Comparison of ENCODE assay signal across 8 cellular contexts in the genomic region with DNA sequence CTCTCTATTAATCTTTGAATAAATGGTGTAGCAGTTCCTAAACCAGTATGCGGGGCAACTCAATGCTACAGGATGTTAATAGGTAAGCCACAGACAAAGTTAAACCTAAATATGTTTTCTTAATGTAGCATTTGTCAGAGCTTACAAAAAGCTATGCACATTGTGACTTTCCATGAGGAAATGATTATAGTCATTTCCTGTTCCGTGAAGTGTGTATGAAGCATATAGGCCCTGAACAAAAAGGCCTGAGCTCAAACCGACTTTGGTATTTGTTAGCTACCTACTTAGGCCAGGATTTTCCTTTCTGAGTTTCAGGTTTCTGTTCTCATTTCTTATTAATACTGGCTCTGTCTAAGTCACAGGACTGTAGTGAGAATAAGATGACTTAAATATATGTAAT. TPM values are rescaled to one million over a fixed set of nuclear protein-coding genes. Genes with fewer than 3 reads are reported as not detected.
DNase-seq lines count a peak whose midpoint lies in the region; ATAC-seq and TF ChIP-seq lines count a peak whose summit lies in the region.
"Had no signal": no experiment of that assay in that cellular context is flagged by ENCODE, and none has a peak within 500 bp of the region (broad histone marks: within the 10 kb centered on the region; RNA-seq: fewer than 3 reads in every experiment).

No MANE protein-coding gene starts in this region.

- no peak overlapping the region for H3K4me2 ChIP-seq in Karpas-422 (ENCODE audit: low read depth, low read length, poor library complexity, severe bottlenecking)

- peaks cover 15% of the 10 kb centered on the region for H3K9me3 ChIP-seq in Karpas-422 (ENCODE audit: low read length)

- peaks cover 37 to 80% (median 71%) of the 10 kb centered on the region in 4 donors for H3K4me1 Mint-ChIP-seq in naive thymus-derived CD8-positive, alpha-beta T cell
- H3K4me1 Mint-ChIP-seq in endothelial cell (ENCODE audit: unreplicated experiment), result peaks cover 4% of the 10 kb centered on the region
- H3K4me1 Mint-ChIP-seq in progenitor cell of endocrine pancreas (ENCODE audit: low read depth), result no peaks in the 10 kb centered on the region

- peak overlapping the region; percentile 44 for H3K27ac ChIP-seq in Karpas-422 (ENCODE audit: low read length)

- H3K4me1 ChIP-seq in Karpas-422 (ENCODE audit: low read length), result peaks cover 48% of the 10 kb centered on the region

- no peak overlapping the region for H3K9ac ChIP-seq in Karpas-422 (ENCODE audit: low read length)

- no peaks in the 10 kb centered on the region for H3K27me3 Mint-ChIP-seq in naive thymus-derived CD8-positive, alpha-beta T cell
- H3K27me3 Mint-ChIP-seq in endothelial cell (ENCODE audit: unreplicated experiment), result no peaks in the 10 kb centered on the region
- no peaks in the 10 kb centered on the region for H3K27me3 Mint-ChIP-seq in progenitor cell of endocrine pancreas

- no peaks in the 10 kb centered on the region for H3K27me3 ChIP-seq in Karpas-422 (ENCODE audit: low read length)

- H3K9me3 Mint-ChIP-seq in naive thymus-derived CD8-positive, alpha-beta T cell, result peaks cover 6 to 25% (median 19%) of the 10 kb centered on the region in 9 donors
- no peaks in the 10 kb centered on the region for H3K9me3 Mint-ChIP-seq in endothelial cell (ENCODE audit: unreplicated experiment)
- H3K9me3 Mint-ChIP-seq in progenitor cell of endocrine pancreas (ENCODE audit: low read depth), result peaks cover 9% of the 10 kb centered on the region

- H3K4me3 Mint-ChIP-seq in naive thymus-derived CD8-positive, alpha-beta T cell, result peak overlapping the region in 9 of 10 donors; percentile 2 to 69 (median 38)
- H3K4me3 Mint-ChIP-seq in endothelial cell (ENCODE audit: unreplicated experiment), result no peak overlapping the region
- H3K4me3 Mint-ChIP-seq in progenitor cell of endocrine pancreas (ENCODE audit: low read depth), result no peak overlapping the region

- POLR2A ChIA-PET in naive thymus-derived CD8-positive, alpha-beta T cell (lab: Charles Lee), result interaction anchor here (0.5 to 16.6 kb wide), 6 partner anchors 8 to 923 kb away, joined by 4 to 365 read pairs (median 6); partner anchors contain the start of gene ZNF80

- no peak for TF ChIP-seq CTCF in endothelial cell (IDR thresholded peaks at IDR 0.05; ENCODE audit: unreplicated experiment)
- TF ChIP-seq CTCF in progenitor cell of endocrine pancreas (IDR thresholded peaks at IDR 0.05; ENCODE audit: unreplicated experiment), result no peak

- H3K27ac Mint-ChIP-seq in naive thymus-derived CD8-positive, alpha-beta T cell, result peak overlapping the region in 9 of 10 donors; percentile 77 to 99 (median 90)
- no peak overlapping the region for H3K27ac Mint-ChIP-seq in endothelial cell (ENCODE audit: unreplicated experiment)
- H3K27ac Mint-ChIP-seq in progenitor cell of endocrine pancreas, result no peak overlapping the region

- DNase-seq in Karpas-422 (no peak), endothelial cell (ENCODE audit: low spot score) (no peak), progenitor cell of endocrine pancreas (ENCODE audit: low spot score, unreplicated experiment) (no peak), NCI-H510A (lab: John Stamatoyannopoulos, UW) (no peak)
- DNase-seq in naive thymus-derived CD8-positive, alpha-beta T cell, result peak in 4 of 10 donors; percentile 25 to 68 (median 52)

- H3K36me3 ChIP-seq in Karpas-422 (ENCODE audit: insufficient read depth, low read length), result peaks cover 10% of the 10 kb centered on the region; the same call in 1 of the 2 replicates

- no peaks in the 10 kb centered on the region for H3K9me2 ChIP-seq in Karpas-422 (replicated peaks; ENCODE audit: insufficient read depth, low read length)

- no peaks in the 10 kb centered on the region for H3K79me2 ChIP-seq in Karpas-422 (ENCODE audit: low read length)

- H4K20me1 ChIP-seq in Karpas-422 (ENCODE audit: insufficient read depth, low read depth, low read length), result no peaks in the 10 kb centered on the region

- no peak overlapping the region for H3K4me3 ChIP-seq in Karpas-422 (ENCODE audit: low read length)

- ATAC-seq in GM18909 (IDR thresholded peaks at IDR 0.05; ENCODE audit: poor library complexity, unreplicated experiment) (peak; percentile 85), HG02571 (IDR thresholded peaks at IDR 0.05; ENCODE audit: unreplicated experiment) (peak; percentile 50)
- ATAC-seq in naive thymus-derived CD8-positive, alpha-beta T cell, result peak; percentile 76 to 88

- H3K36me3 Mint-ChIP-seq in naive thymus-derived CD8-positive, alpha-beta T cell, result peaks cover 0 to 22% (median 17%) of the 10 kb centered on the region in 3 donors
- H3K36me3 Mint-ChIP-seq in endothelial cell (ENCODE audit: low read depth, unreplicated experiment) (peaks cover 7% of the 10 kb centered on the region), progenitor cell of endocrine pancreas (ENCODE audit: insufficient read depth) (no peaks in the 10 kb centered on the region)

- no peak overlapping the region for H2AFZ ChIP-seq in Karpas-422 (ENCODE audit: low read length)

RNA-seq across cellular contexts. Expression of gene ZNF80, which starts 14.2 kb away (rescaled TPM):
- not detected in 2 replicates for total RNA-seq in Karpas-422 (2014; rRNA removed; shearing (Covaris generic); ENCODE audit: low replicate concordance)
- 1 to 10 TPM; 1.7 to 2.5 TPM for total RNA-seq in naive thymus-derived CD8-positive, alpha-beta T cell
- 1 to 10 TPM in 1 of 3 donors, under 1 TPM in 2; 0.08 to 8.0 (median 0.28) TPM for polyA plus RNA-seq in naive thymus-derived CD8-positive, alpha-beta T cell
- total RNA-seq in endothelial cell (ENCODE audit: unreplicated experiment) (not detected), progenitor cell of endocrine pancreas (not detected in 2 replicates)
- total RNA-seq: skeletal muscle tissue had no signal

RNA-seq across cellular contexts. Expression of gene DRD3, which starts 44.3 kb away (rescaled TPM):
- not detected in 2 replicates for total RNA-seq in Karpas-422 (2014; rRNA removed; shearing (Covaris generic); ENCODE audit: low replicate concordance)
- total RNA-seq in naive thymus-derived CD8-positive, alpha-beta T cell, result under 1 TPM in 1 of 2 experiments, not detected in 1; 0.23 TPM
- under 1 TPM in 2 of 3 donors, not detected in 1; 0.12 to 0.16 TPM for polyA plus RNA-seq in naive thymus-derived CD8-positive, alpha-beta T cell
- total RNA-seq in endothelial cell (ENCODE audit: unreplicated experiment), result not detected
- total RNA-seq in progenitor cell of endocrine pancreas, result not detected in 2 replicates
- total RNA-seq: skeletal muscle tissue had no signal

Comparison
In these comparisons a context has a peak if more than half of its experiments do, and no peak if none do; other contexts are left out.
1. H3K27ac Mint-ChIP-seq: peak in naive thymus-derived CD8-positive, alpha-beta T cell (9 of 10); none in endothelial cell (single experiment) and progenitor cell of endocrine pancreas (single experiment).
2. H3K4me3 Mint-ChIP-seq: peak in naive thymus-derived CD8-positive, alpha-beta T cell (9 of 10); none in endothelial cell (single experiment) and progenitor cell of endocrine pancreas (single experiment).
3. Peak in every context shown above with its lines, with median percentiles within 50 percentile points of each other: ATAC-seq.